ENCODE assay signal across 9 cellular contexts in the genomic region with DNA sequence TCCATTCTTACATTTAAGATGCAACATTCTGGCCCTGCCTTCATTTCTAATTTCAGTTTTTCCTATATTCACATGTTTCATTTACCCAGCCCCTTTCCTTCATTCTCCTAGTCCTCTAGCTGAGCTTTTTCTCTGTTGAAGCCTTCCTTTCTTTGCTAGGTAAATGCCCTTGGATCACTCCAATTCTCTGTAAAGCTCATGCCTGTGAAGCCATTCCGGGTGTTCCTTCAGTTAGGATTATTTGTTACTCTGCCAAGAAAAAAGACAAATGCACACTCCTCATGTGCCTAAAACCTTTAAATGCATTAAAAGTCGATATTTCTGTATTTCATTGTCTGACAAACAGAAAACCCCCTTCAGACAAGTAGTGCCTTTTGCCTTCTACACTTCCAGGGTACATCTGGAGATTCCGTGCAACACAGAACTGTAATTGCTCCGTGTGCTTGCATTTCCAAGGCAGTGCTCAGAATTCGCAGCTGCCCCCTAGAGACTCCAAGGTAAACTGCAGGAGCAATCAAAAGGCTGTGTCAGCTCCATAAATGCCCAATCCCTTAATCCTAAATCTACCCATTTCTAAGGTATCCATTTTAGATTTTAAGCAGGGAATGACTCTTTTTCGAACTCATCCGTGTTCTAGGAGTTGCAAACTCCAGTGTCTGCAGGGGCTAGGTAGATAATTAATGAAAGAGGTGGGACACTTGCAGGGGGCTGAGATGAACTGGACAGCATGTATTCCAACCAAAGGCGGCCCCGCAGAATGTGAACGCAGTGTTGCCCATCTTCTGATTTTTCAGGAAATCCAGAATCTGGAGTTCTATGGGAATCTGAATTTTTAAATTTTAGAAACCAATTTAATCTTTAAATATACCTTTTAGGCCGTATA.
DNase-seq lines count a peak whose midpoint lies in the region; ATAC-seq and TF ChIP-seq lines count a peak whose summit lies in the region.
"Had no signal": no experiment of that assay in that cellular context is flagged by ENCODE, and none has a peak within 500 bp of the region (broad histone marks: within the 10 kb centered on the region; RNA-seq: fewer than 3 reads in every experiment).

No MANE protein-coding gene starts in this region.

- H3T11ph ChIP-seq in H9 (ENCODE audit: low read length): no peak overlapping the region

- H3K9me3 Mint-ChIP-seq in H9 (no peaks in the 10 kb centered on the region), progenitor cell of endocrine pancreas (ENCODE audit: low read depth) (no peaks in the 10 kb centered on the region)
- H3K9me3 Mint-ChIP-seq in activated naive CD4-positive, alpha-beta T cell treated with anti-CD3 and anti-CD28 coated beads for 36 hours: no peaks in the 10 kb centered on the region
- H3K9me3 Mint-ChIP-seq: activated naive CD4-positive, alpha-beta T cell treated with anti-CD3 and anti-CD28 coated beads, Interleukin-2, amount 50 U/mL, for 24 hours had no signal

- H3K27me3 ChIP-seq in H9 (ENCODE audit: insufficient read depth, low read length): no peaks in the 10 kb centered on the region

- H3K4ac ChIP-seq in H9 (ENCODE audit: low read depth, low read length): no peak overlapping the region

- no peaks in the 10 kb centered on the region for H3K36me3 Mint-ChIP-seq in H9 (ENCODE audit: insufficient read depth in 1 of 3, low read depth in 3 of 3)
- H3K36me3 Mint-ChIP-seq in activated naive CD4-positive, alpha-beta T cell treated with anti-CD3 and anti-CD28 coated beads for 36 hours (ENCODE audit: low read depth): no peaks in the 10 kb centered on the region
- no peaks in the 10 kb centered on the region for H3K36me3 Mint-ChIP-seq in progenitor cell of endocrine pancreas (ENCODE audit: insufficient read depth)
- H3K36me3 Mint-ChIP-seq: activated naive CD4-positive, alpha-beta T cell treated with anti-CD3 and anti-CD28 coated beads, Interleukin-2, amount 50 U/mL, for 24 hours had no signal

- intact Hi-C loops in activated naive CD4-positive, alpha-beta T cell treated with anti-CD3 and anti-CD28 coated beads for 36 hours (cut with micrococcal nuclease): loop anchor here (1.0 to 5.0 kb wide), 4 partner anchors 124 to 406 kb away; no protein-coding TSS in a partner anchor
- intact Hi-C loops in Right ventricle myocardium superior (cut with DNase I): loop anchor here (2.0 to 10.0 kb wide), 2 partner anchors 296 to 384 kb away; no protein-coding TSS in a partner anchor

- CTCF ChIA-PET in activated naive CD4-positive, alpha-beta T cell treated with anti-CD3 and anti-CD28 coated beads for 36 hours (lab: Charles Lee): interaction anchor here (0.6 to 1.9 kb wide), 9 partner anchors 11 to 425 kb away, joined by 3 to 8 read pairs (median 4); no protein-coding TSS in a partner anchor

- no peak overlapping the region for H2BK5ac ChIP-seq in H9 (ENCODE audit: insufficient read length, low read length)

- H3K4me3 Mint-ChIP-seq in H9: no peak overlapping the region
- no peak overlapping the region for H3K4me3 Mint-ChIP-seq in activated naive CD4-positive, alpha-beta T cell treated with anti-CD3 and anti-CD28 coated beads for 36 hours
- H3K4me3 Mint-ChIP-seq in progenitor cell of endocrine pancreas (ENCODE audit: low read depth): no peak overlapping the region
- H3K4me3 Mint-ChIP-seq: activated naive CD4-positive, alpha-beta T cell treated with anti-CD3 and anti-CD28 coated beads, Interleukin-2, amount 50 U/mL, for 24 hours had no signal

- H3K56ac ChIP-seq in H9 (ENCODE audit: insufficient read length, low read depth, low read length): no peak overlapping the region

- H3K27me3 Mint-ChIP-seq in H9 (ENCODE audit: low read depth): peaks cover 6% of the 10 kb centered on the region
- peaks cover 8% of the 10 kb centered on the region for H3K27me3 Mint-ChIP-seq in activated naive CD4-positive, alpha-beta T cell treated with anti-CD3 and anti-CD28 coated beads for 36 hours (ENCODE audit: low read depth)
- H3K27me3 Mint-ChIP-seq in progenitor cell of endocrine pancreas: peaks cover 32% of the 10 kb centered on the region

- H3K27ac ChIP-seq in H9 (ENCODE audit: insufficient read length, low read depth, low read length): no peak overlapping the region

- ATAC-seq in Right ventricle myocardium superior (ENCODE audit: poor library complexity): peak; percentile 87
- no peak for ATAC-seq in HG03457 (IDR thresholded peaks at IDR 0.05; ENCODE audit: unreplicated experiment)

- no peak overlapping the region for H2BK12ac ChIP-seq in H9 (ENCODE audit: insufficient read length, low read depth, low read length)

- H2BK120ac ChIP-seq in H9 (ENCODE audit: low read depth, low read length, poor library complexity, severe bottlenecking): no peak overlapping the region

- no peaks in the 10 kb centered on the region; the same call in 1 of the 2 replicates for H3K4me1 ChIP-seq in H9 (ENCODE audit: insufficient read depth, low read length)

- H3K27ac Mint-ChIP-seq in H9: no peak overlapping the region
- no peak overlapping the region for H3K27ac Mint-ChIP-seq in activated naive CD4-positive, alpha-beta T cell treated with anti-CD3 and anti-CD28 coated beads for 36 hours
- no peak overlapping the region for H3K27ac Mint-ChIP-seq in progenitor cell of endocrine pancreas
- H3K27ac Mint-ChIP-seq: activated naive CD4-positive, alpha-beta T cell treated with anti-CD3 and anti-CD28 coated beads, Interleukin-2, amount 50 U/mL, for 24 hours had no signal

- H3K9me3 ChIP-seq in H9 (ENCODE audit: control insufficient read depth, low read depth, low read length): no peaks in the 10 kb centered on the region

- H4K5ac ChIP-seq in H9 (ENCODE audit: insufficient read length, low read depth, low read length): no peak overlapping the region

- TF ChIP-seq CTCF in H9 (conservative IDR thresholded peaks at IDR 0.05): peak; percentile 83
- peak; percentile 97 for TF ChIP-seq CTCF in progenitor cell of endocrine pancreas (IDR thresholded peaks at IDR 0.05; ENCODE audit: unreplicated experiment)

- no peak overlapping the region for H2BK15ac ChIP-seq in H9 (ENCODE audit: low read depth, low read length)

- no peaks in the 10 kb centered on the region for H3K23me2 ChIP-seq in H9 (ENCODE audit: insufficient read length, low read depth, low read length, poor library complexity, severe bottlenecking)

- WGBS in H9 (ENCODE audit: extremely low coverage, insufficient read length, low lambda C conversion rate): no CpG with 5 or more reads among the region's 11 CpGs

- no peaks in the 10 kb centered on the region for H3K79me2 ChIP-seq in H9 (ENCODE audit: insufficient read depth, low read length)

- no peaks in the 10 kb centered on the region for H4K20me1 ChIP-seq in H9 (ENCODE audit: control insufficient read depth, insufficient read depth, insufficient read length)

- DNase-seq in NCI-H1436 (lab: John Stamatoyannopoulos, UW) (peak; percentile 1), NCI-H1436 treated with DMSO at 0.1 percent for 48 hours (lab: John Stamatoyannopoulos, UW) (no peak), H9 (peak; percentile 71), NCI-H1694 treated with DMSO at 0.1 percent for 48 hours (lab: John Stamatoyannopoulos, UW) (peak; percentile 76), Right ventricle myocardium superior (peak; percentile 49), progenitor cell of endocrine pancreas (ENCODE audit: low spot score, unreplicated experiment) (peak; percentile 44)
- DNase-seq in activated naive CD4-positive, alpha-beta T cell treated with anti-CD3 and anti-CD28 coated beads for 36 hours: peak; percentile 50

- H2AFZ ChIP-seq in H9 (ENCODE audit: low read length): no peak overlapping the region

- H4K8ac ChIP-seq in H9 (replicated peaks; ENCODE audit: insufficient read length, low read depth, low read length): no peak overlapping the region

- H3K4me1 Mint-ChIP-seq in H9: peaks cover 0 to 5% of the 10 kb centered on the region in 2 experiments; a peak in 2 of 4 replicates
- H3K4me1 Mint-ChIP-seq in activated naive CD4-positive, alpha-beta T cell treated with anti-CD3 and anti-CD28 coated beads for 36 hours (ENCODE audit: low read depth): no peaks in the 10 kb centered on the region
- no peaks in the 10 kb centered on the region for H3K4me1 Mint-ChIP-seq in progenitor cell of endocrine pancreas (ENCODE audit: low read depth)
- H3K4me1 Mint-ChIP-seq: activated naive CD4-positive, alpha-beta T cell treated with anti-CD3 and anti-CD28 coated beads, Interleukin-2, amount 50 U/mL, for 24 hours had no signal

- no peak overlapping the region for H3K18ac ChIP-seq in H9 (ENCODE audit: insufficient read length, low read depth, low read length)

- no peaks in the 10 kb centered on the region for H3K79me1 ChIP-seq in H9 (ENCODE audit: insufficient read depth, low read depth, low read length, poor library complexity, severe bottlenecking)

- no peak overlapping the region for H3K4me2 ChIP-seq in H9 (ENCODE audit: insufficient read depth, insufficient read length, low read length)

- H3K14ac ChIP-seq in H9 (ENCODE audit: insufficient read depth, low read length): no peak overlapping the region

- no peak overlapping the region for H2AK5ac ChIP-seq in H9 (ENCODE audit: insufficient read length, low read length)

- no peak overlapping the region for H3K23ac ChIP-seq in H9 (ENCODE audit: insufficient read length, low read depth, low read length)

- H4K91ac ChIP-seq in H9 (ENCODE audit: insufficient read length, low read depth, low read length): no peak overlapping the region

- H3K9ac ChIP-seq in H9 (ENCODE audit: extremely low read depth, insufficient read length, low read length): no peak overlapping the region

- H2BK20ac ChIP-seq in H9 (ENCODE audit: low read depth, low read length, poor library complexity, severe bottlenecking): no peak overlapping the region
